ENCODE assay signal across 23 cellular contexts in genomic region chr3:54847361-54847760, GRCh38.
"Had no signal": no experiment of that assay in that cellular context is flagged by ENCODE, and none has a peak within 500 bp of the region (broad histone marks: within the 10 kb centered on the region; RNA-seq: fewer than 3 reads in every experiment).

No MANE protein-coding gene starts in this region.

- H3K4me1 ChIP-seq: colonic mucosa, esophagus muscularis mucosa, esophagus squamous epithelium, foreskin keratinocyte, gastrocnemius medialis, gastroesophageal sphincter, heart left ventricle, heart right ventricle had no signal

- ATAC-seq: effector memory CD8-positive, alpha-beta T cell; esophagus mucosa; foreskin keratinocyte; gastrocnemius medialis; gastroesophageal sphincter; heart left ventricle; heart right ventricle had no signal

- H3K27ac ChIP-seq: colonic mucosa, coronary artery, dorsolateral prefrontal cortex, epithelial cell of prostate, esophagus muscularis mucosa, esophagus squamous epithelium, foreskin keratinocyte, gastrocnemius medialis, gastroesophageal sphincter, heart left ventricle, heart right ventricle had no signal

- H3K4me3 ChIP-seq: colonic mucosa, coronary artery, dorsolateral prefrontal cortex, esophagus muscularis mucosa, esophagus squamous epithelium, gastrocnemius medialis, gastroesophageal sphincter, heart left ventricle, heart right ventricle had no signal

- H3K36me3 ChIP-seq: colonic mucosa, esophagus muscularis mucosa, esophagus squamous epithelium, gastrocnemius medialis, gastroesophageal sphincter, heart left ventricle, heart right ventricle had no signal

- H3K9me3 ChIP-seq: colonic mucosa, esophagus muscularis mucosa, esophagus squamous epithelium, gastrocnemius medialis, gastroesophageal sphincter, heart left ventricle, heart right ventricle had no signal

- DNase-seq: colonic mucosa; cortex of kidney; dermis blood vessel endothelial cell; dorsolateral prefrontal cortex; effector CD4-positive, alpha-beta T cell; effector CD8-positive, alpha-beta T cell; effector memory CD4-positive, alpha-beta T cell; effector memory CD8-positive, alpha-beta T cell; endodermal cell; erythroblast; esophagus squamous epithelium; foreskin keratinocyte; foreskin melanocyte; gastrocnemius medialis; glutamatergic neuron; head of caudate nucleus; heart left ventricle; heart right ventricle had no signal

- H3K27me3 ChIP-seq: colonic mucosa, dorsolateral prefrontal cortex, esophagus muscularis mucosa, esophagus squamous epithelium, gastrocnemius medialis, gastroesophageal sphincter, heart left ventricle, heart right ventricle had no signal
